19 cellular contexts compared by ENCODE assay signal in genomic region chr9:79603222-79603925, GRCh38. TPM values are rescaled to one million over a fixed set of nuclear protein-coding genes. Genes with fewer than 3 reads are reported as not detected.
DNase-seq lines count a peak whose midpoint lies in the region; ATAC-seq, FAIRE-seq and TF ChIP-seq lines count a peak whose summit lies in the region.
"Had no signal": no experiment of that assay in that cellular context is flagged by ENCODE, and none has a peak within 500 bp of the region (broad histone marks: within the 10 kb centered on the region; RNA-seq: fewer than 3 reads in every experiment).

No MANE protein-coding gene starts in this region.

- intact Hi-C loops in lower lobe of right lung (cut with DNase I) = no loop called here

- TF ChIP-seq POLR2A in A549 (IDR thresholded peaks at IDR 0.05; ENCODE audit: low read length) = no peak
- no peak for TF ChIP-seq POLR2A in H54 (IDR thresholded peaks at IDR 0.05; ENCODE audit: low read depth, low read length)

- no peak overlapping the region for H3K4me2 ChIP-seq in A549

- ATAC-seq in A549 = no peak
- no peak for ATAC-seq in HG02678 (IDR thresholded peaks at IDR 0.05; ENCODE audit: unreplicated experiment)
- ATAC-seq in lower lobe of right lung = no peak
- ATAC-seq: PC-3 had no signal

- no peak overlapping the region for H3K4me3 ChIP-seq in A549
- no peak overlapping the region for H3K4me3 ChIP-seq in astrocyte of the cerebellum (ENCODE audit: low read depth, low read length)
- no peak overlapping the region for H3K4me3 ChIP-seq in fibroblast of villous mesenchyme (ENCODE audit: low read depth, low read length)
- H3K4me3 ChIP-seq in lower lobe of right lung = no peak overlapping the region

- WGBS in A549 (ENCODE audit: missing lambda C conversion rate) = 89% methylated on average over 3 of the region's 3 CpGs

- TF ChIP-seq CTCF in A549 (IDR thresholded peaks at IDR 0.05) = no peak
- TF ChIP-seq CTCF in astrocyte of the cerebellum (IDR thresholded peaks at IDR 0.05; ENCODE audit: low read depth, low read length, missing control alignments) = no peak
- TF ChIP-seq CTCF in fibroblast of villous mesenchyme (IDR thresholded peaks at IDR 0.05; ENCODE audit: insufficient read depth, low read depth, low read length) = peak; percentile 16
- no peak for TF ChIP-seq CTCF in lower lobe of right lung (IDR thresholded peaks at IDR 0.05)
- TF ChIP-seq CTCF in GM10266 (IDR thresholded peaks at IDR 0.05; ENCODE audit: control insufficient read depth, insufficient read depth, low read depth, missing control alignments) = no peak

- H3K9me3 ChIP-seq in A549 (no peaks in the 10 kb centered on the region), lower lobe of right lung (no peaks in the 10 kb centered on the region)

- no peaks in the 10 kb centered on the region for H3K4me1 ChIP-seq in A549
- no peaks in the 10 kb centered on the region for H3K4me1 ChIP-seq in lower lobe of right lung

- in situ Hi-C loops in astrocyte of the cerebellum (cut with HindIII; ENCODE audit: low sequenced_read_pairs) = no loop called here

- POLR2A ChIA-PET in A549 (lab: Yijun Ruan, JAX) = no interaction called here

- no peaks in the 10 kb centered on the region for H3K27me3 ChIP-seq in lower lobe of right lung (ENCODE audit: low read depth)

- TF ChIP-seq EP300 in A549 (IDR thresholded peaks at IDR 0.05) = no peak

- FAIRE-seq in A549 (lab: Jason Lieb, UNC) (no peak), H54 (lab: Jason Lieb, UNC) (peak; percentile 55)

- TF ChIP-seq RAD21 in A549 (conservative IDR thresholded peaks at IDR 0.05 in 1 of 2, IDR thresholded peaks at IDR 0.05 in 1 of 2) = no peak

- CTCF ChIA-PET in A549 (lab: Yijun Ruan, JAX) = interaction anchor here (1.2 kb wide), 1 partner anchor 17 kb away, joined by 3 read pairs; no protein-coding TSS in a partner anchor

- no peaks in the 10 kb centered on the region for H3K36me3 ChIP-seq in lower lobe of right lung

- DNase-seq in A549 (ENCODE audit: low read depth in 1 of 2, low spot score in 1 of 2) (no peak), H54 (ENCODE audit: insufficient read length, low spot score) (no peak), astrocyte of the cerebellum (ENCODE audit: low read depth) (peak; percentile 39), fibroblast of villous mesenchyme (ENCODE audit: low read depth) (no peak), lower lobe of right lung (no peak), NK-92 (lab: John Stamatoyannopoulos, UW; ENCODE audit: unreplicated experiment) (no peak), GM10266 (ENCODE audit: extremely low spot score) (no peak)
- DNase-seq: 8988T, C1 segment of cervical spinal cord, DND-41, H9, KBM-7, NCI-H1048, NCI-H1436 treated with DMSO at 0.1 percent for 48 hours, NCI-H2029 treated with DMSO at 0.1 percent for 48 hours, NCI-H2171 treated with DMSO at 0.1 percent for 48 hours, NCI-H774, PC-3 had no signal

- H3K27ac ChIP-seq in A549 = no peak overlapping the region
- H3K27ac ChIP-seq in lower lobe of right lung = no peak overlapping the region

TF ChIP-seq in A549, 52 proteins besides CTCF, POLR2A, EP300 and RAD21:
- TF ChIP-seq MAFK (IDR thresholded peaks at IDR 0.05; ENCODE audit: partially characterized antibody) = peak; percentile 51
- TF ChIP-seq BHLHE40 (IDR thresholded peaks at IDR 0.05; ENCODE audit: low read depth, low read length) = no peak

RNA-seq across cellular contexts. Expression of gene TLE4, which starts 31.6 kb away (rescaled TPM):
- polyA plus RNA-seq in A549 (2011; rRNA removed) = 18.3 and 23.1 TPM in 2 replicates
- 17.4 and 19.6 TPM in 2 replicates for polyA plus RNA-seq in A549 (2012; cell fraction: cytosol; rRNA removed)
- 29.3 and 31.3 TPM in 2 replicates for polyA plus RNA-seq in A549 (2012; cell fraction: nucleus; rRNA removed)
- polyA plus RNA-seq in A549 (2017; fragmentation: RNase III; extraction: RNeasy Plus Mini Kit Qiagen cat#74134 plus additional on column Dnase treatment) = 14.3 to 16.7 TPM (median 16.1 TPM) in 3 replicates
- 41.0 and 41.8 TPM in 2 replicates for polyA minus RNA-seq in A549 (2011; rRNA and poly(A)+ RNA removed)
- 48.3 and 79.0 TPM in 2 replicates for total RNA-seq in fibroblast of villous mesenchyme
- total RNA-seq in lower lobe of right lung = 48.6 TPM
